ENCODE assay signal across 8 cellular contexts in the genomic region with DNA sequence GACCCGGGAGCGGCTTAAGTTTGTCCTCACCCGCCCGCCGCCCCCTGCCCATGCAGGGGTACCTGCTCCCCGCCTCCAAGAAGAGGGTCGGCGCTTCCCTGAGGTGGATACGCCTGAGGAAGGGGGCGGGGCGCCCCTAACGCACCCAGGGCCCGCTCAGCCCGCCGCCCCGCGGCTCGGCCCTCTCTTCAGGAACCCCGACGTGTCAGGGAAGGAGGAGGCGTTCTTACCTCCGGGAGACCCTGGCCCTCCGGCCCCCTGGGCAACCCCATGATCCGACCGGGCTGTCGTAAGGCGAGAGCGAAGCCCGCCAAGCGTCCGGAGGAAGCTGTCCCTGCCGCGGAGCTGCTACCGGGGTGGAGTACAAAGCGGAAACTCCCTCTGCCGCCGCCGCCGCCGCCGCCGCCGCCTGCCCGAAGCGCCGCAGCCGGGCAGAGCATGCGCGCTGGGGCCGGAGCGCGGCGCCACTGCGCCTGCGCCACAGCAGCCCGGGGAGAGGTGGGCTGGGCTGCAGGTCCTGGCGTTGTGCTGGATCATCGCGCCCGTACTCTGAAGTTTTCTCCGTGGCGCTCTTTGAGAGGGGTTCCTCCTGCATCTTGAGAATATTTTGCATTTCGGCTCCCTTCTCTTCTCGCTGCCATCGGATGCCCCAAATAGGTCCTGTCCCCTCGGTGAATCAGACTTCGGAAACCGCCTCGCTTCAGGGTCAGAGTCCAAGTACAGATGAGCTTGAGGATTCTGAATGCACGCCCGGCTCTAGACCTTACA. TPM values are rescaled to one million over a fixed set of nuclear protein-coding genes. Genes with fewer than 3 reads are reported as not detected.
DNase-seq lines count a peak whose midpoint lies in the region; ATAC-seq and TF ChIP-seq lines count a peak whose summit lies in the region.

A gene with protein sequence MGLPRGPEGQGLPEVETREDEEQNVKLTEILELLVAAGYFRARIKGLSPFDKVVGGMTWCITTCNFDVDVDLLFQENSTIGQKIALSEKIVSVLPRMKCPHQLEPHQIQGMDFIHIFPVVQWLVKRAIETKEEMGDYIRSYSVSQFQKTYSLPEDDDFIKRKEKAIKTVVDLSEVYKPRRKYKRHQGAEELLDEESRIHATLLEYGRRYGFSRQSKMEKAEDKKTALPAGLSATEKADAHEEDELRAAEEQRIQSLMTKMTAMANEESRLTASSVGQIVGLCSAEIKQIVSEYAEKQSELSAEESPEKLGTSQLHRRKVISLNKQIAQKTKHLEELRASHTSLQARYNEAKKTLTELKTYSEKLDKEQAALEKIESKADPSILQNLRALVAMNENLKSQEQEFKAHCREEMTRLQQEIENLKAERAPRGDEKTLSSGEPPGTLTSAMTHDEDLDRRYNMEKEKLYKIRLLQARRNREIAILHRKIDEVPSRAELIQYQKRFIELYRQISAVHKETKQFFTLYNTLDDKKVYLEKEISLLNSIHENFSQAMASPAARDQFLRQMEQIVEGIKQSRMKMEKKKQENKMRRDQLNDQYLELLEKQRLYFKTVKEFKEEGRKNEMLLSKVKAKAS (minus strand): TSS at position 347 of the 768 bp plus-strand sequence. CDS start 75 bp downstream, at position 272.

- no peaks in the 10 kb centered on the region for H3K9me3 Mint-ChIP-seq in activated T-helper 17 cell treated with anti-CD3 and anti-CD28 coated beads, Interleukin-2, amount 50 U/mL, for 72 hours
- no peaks in the 10 kb centered on the region for H3K9me3 Mint-ChIP-seq in natural killer cell

- H3K9me3 ChIP-seq in DOHH2 (ENCODE audit: control insufficient read depth, insufficient read depth, low read length) (no peaks in the 10 kb centered on the region), KOPT-K1 (ENCODE audit: insufficient read depth, low read length, poor library complexity, severe bottlenecking) (no peaks in the 10 kb centered on the region)

- H3K4me3 Mint-ChIP-seq in activated T-helper 17 cell treated with anti-CD3 and anti-CD28 coated beads, Interleukin-2, amount 50 U/mL, for 72 hours = peak within 1 kb of the TSS; percentile 96
- H3K4me3 Mint-ChIP-seq in natural killer cell = peak within 1 kb of the TSS; percentile 89

- H3K36me3 ChIP-seq in DOHH2 (ENCODE audit: control insufficient read depth, low read length) (peaks cover 12% of the 10 kb centered on the region), KOPT-K1 (ENCODE audit: insufficient read depth, low read length) (peaks cover 9% of the 10 kb centered on the region; the same call in 1 of the 2 replicates)

- peak within 1 kb of the TSS; percentile 32 for H3K27ac ChIP-seq in DOHH2 (ENCODE audit: low read depth, low read length)
- peak within 1 kb of the TSS; percentile 74 for H3K27ac ChIP-seq in KOPT-K1 (ENCODE audit: low read depth, low read length, poor library complexity, severe bottlenecking)

- H3K79me2 ChIP-seq in DOHH2 (ENCODE audit: control insufficient read depth, low read length) = peaks cover 49% of the 10 kb centered on the region

- H3K4me1 Mint-ChIP-seq in activated T-helper 17 cell treated with anti-CD3 and anti-CD28 coated beads, Interleukin-2, amount 50 U/mL, for 72 hours = peaks cover 27% of the 10 kb centered on the region
- H3K4me1 Mint-ChIP-seq in natural killer cell = peaks cover 25 to 30% of the 10 kb centered on the region in 2 donors

- H3F3A ChIP-seq in DOHH2 (ENCODE audit: control insufficient read depth, insufficient read depth) = no peaks in the 10 kb centered on the region

- H3K36me3 Mint-ChIP-seq in activated T-helper 17 cell treated with anti-CD3 and anti-CD28 coated beads, Interleukin-2, amount 50 U/mL, for 72 hours (ENCODE audit: low read depth) = peaks cover 21% of the 10 kb centered on the region
- no peaks in the 10 kb centered on the region for H3K36me3 Mint-ChIP-seq in natural killer cell

- ATAC-seq in GM21825 (IDR thresholded peaks at IDR 0.05; ENCODE audit: unreplicated experiment) = peak; percentile 87
- ATAC-seq in activated T-helper 17 cell treated with anti-CD3 and anti-CD28 coated beads, Interleukin-2, amount 50 U/mL, for 72 hours (replicated peaks) = peak; percentile 86
- peak; percentile 85 to 93 (median 89) for ATAC-seq in natural killer cell

- peaks cover 5% of the 10 kb centered on the region for H3K27me3 Mint-ChIP-seq in activated T-helper 17 cell treated with anti-CD3 and anti-CD28 coated beads, Interleukin-2, amount 50 U/mL, for 72 hours
- H3K27me3 Mint-ChIP-seq in natural killer cell (ENCODE audit: low read depth in 2 of 2) = peaks cover 13 to 23% of the 10 kb centered on the region in 2 donors

- intact Hi-C loops in natural killer cell (cut with micrococcal nuclease) = loop anchor here (2.0 kb wide), 1 partner anchor 75 kb away; a partner anchor contains a TSS

- H3K4me2 ChIP-seq in DOHH2 (ENCODE audit: low read length) = peak within 1 kb of the TSS; percentile 87

- H3K27me3 ChIP-seq in DOHH2 (ENCODE audit: control insufficient read depth, low read length) = no peaks in the 10 kb centered on the region

- H3K4me1 ChIP-seq in DOHH2 (ENCODE audit: control insufficient read depth, low read length) = peaks cover 19% of the 10 kb centered on the region

- H3K27ac Mint-ChIP-seq in activated T-helper 17 cell treated with anti-CD3 and anti-CD28 coated beads, Interleukin-2, amount 50 U/mL, for 72 hours = peak within 1 kb of the TSS; percentile 93
- H3K27ac Mint-ChIP-seq in natural killer cell = peak within 1 kb of the TSS; percentile 81 to 85

- H4K20me1 ChIP-seq in DOHH2 (ENCODE audit: control insufficient read depth, insufficient read depth, low read depth, low read length) = peaks cover 15% of the 10 kb centered on the region

- H3K9me2 ChIP-seq in DOHH2 (replicated peaks; ENCODE audit: control insufficient read depth, low read length) = no peaks in the 10 kb centered on the region

- TF ChIP-seq CTCF in DOHH2 (IDR thresholded peaks at IDR 0.05; ENCODE audit: low read depth, low read length, poor library complexity, severe bottlenecking) = no peak
- no peak for TF ChIP-seq CTCF in fibroblast of mammary gland (conservative IDR thresholded peaks at IDR 0.05; ENCODE audit: control insufficient read depth, insufficient read depth, low read depth, low read length)
- TF ChIP-seq CTCF in natural killer cell (IDR thresholded peaks at IDR 0.05) = no peak

- DNase-seq in RPMI8226 (peak; percentile 88), fibroblast of mammary gland (ENCODE audit: low read depth) (peak; percentile 71), natural killer cell (peak; percentile 86)
- DNase-seq in stimulated activated naive CD4-positive, alpha-beta T cell (lab: John Stamatoyannopoulos, UW) = peak; percentile 78 to 91 (median 84)

- H3K4me3 ChIP-seq in DOHH2 (ENCODE audit: low read length) (peak within 1 kb of the TSS; percentile 77), fibroblast of mammary gland (ENCODE audit: control insufficient read depth, low read depth, low read length) (peak within 1 kb of the TSS; percentile 76)

RNA-seq across cellular contexts. Expression of the gene that starts here (rescaled TPM):
- 10 to 100 TPM; 30.6 to 43.6 TPM for total RNA-seq in activated T-helper 17 cell treated with anti-CD3 and anti-CD28 coated beads, Interleukin-2, amount 50 U/mL, for 72 hours
- total RNA-seq in natural killer cell = 10 to 100 TPM; 58.6 to 68.6 (median 67.4) TPM

Comparison
In these comparisons a context has a peak if more than half of its experiments do, and no peak if none do; other contexts are left out.
1. Peak in every context shown above with its lines: DNase-seq, ATAC-seq, H3K4me3 ChIP-seq and H3K27ac ChIP-seq.